Comparison of ENCODE assay signal across 21 cellular contexts in the genomic region with DNA sequence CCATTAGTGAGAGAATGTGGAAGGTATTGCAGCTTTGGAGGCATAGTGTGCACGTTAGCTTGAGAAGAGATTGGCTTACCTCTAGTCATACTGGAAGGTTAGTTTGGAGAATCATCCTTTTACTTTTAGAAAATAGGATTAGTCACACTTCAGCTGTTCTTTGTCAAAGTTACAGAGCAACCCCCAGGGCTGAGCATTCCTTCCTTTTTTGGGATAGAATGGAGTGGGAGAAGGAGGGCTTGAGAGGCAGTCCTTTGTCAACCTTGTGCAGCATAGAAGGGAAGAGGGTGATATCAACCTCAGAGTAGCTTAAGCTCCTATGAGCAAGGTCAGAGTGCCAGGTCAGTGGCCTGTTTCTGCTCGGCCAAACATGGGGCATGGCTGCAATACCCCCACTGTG. TPM values are rescaled to one million over a fixed set of nuclear protein-coding genes. Genes with fewer than 3 reads are reported as not detected.
DNase-seq lines count a peak whose midpoint lies in the region; ATAC-seq and TF ChIP-seq lines count a peak whose summit lies in the region.
"Had no signal": no experiment of that assay in that cellular context is flagged by ENCODE, and none has a peak within 500 bp of the region (broad histone marks: within the 10 kb centered on the region; RNA-seq: fewer than 3 reads in every experiment).

No MANE protein-coding gene starts in this region.

- peak overlapping the region; percentile 24 for H3K4me3 Mint-ChIP-seq in neural progenitor cell
- H3K4me3 Mint-ChIP-seq: B cell; CD4-positive, alpha-beta T cell; CD8-positive, alpha-beta T cell had no signal

- H3K27me3 Mint-ChIP-seq in neural progenitor cell (ENCODE audit: insufficient read depth, low read depth): peaks cover 5% of the 10 kb centered on the region
- H3K27me3 Mint-ChIP-seq: B cell had no signal

- H3K4me1 ChIP-seq in SJCRH30 (peaks cover 27% of the 10 kb centered on the region), neural progenitor cell (peaks cover 20% of the 10 kb centered on the region)
- H3K4me1 ChIP-seq: A549, Caco-2 had no signal

- H3K9me3 ChIP-seq in SJCRH30 (replicated peaks): no peaks in the 10 kb centered on the region
- H3K9me3 ChIP-seq in neural progenitor cell (ENCODE audit: low read depth): no peaks in the 10 kb centered on the region
- H3K9me3 ChIP-seq: A549; BLaER1 treated with 17β-estradiol and CSF1 and Interleukin-3, amounts not matched to agents 10 nM and 100 nM; Caco-2 had no signal

- no peaks in the 10 kb centered on the region for H3K36me3 ChIP-seq in SJCRH30
- H3K36me3 ChIP-seq in neural progenitor cell: no peaks in the 10 kb centered on the region
- H3K36me3 ChIP-seq: BLaER1 treated with 17β-estradiol and CSF1 and Interleukin-3, amounts not matched to agents 10 nM and 100 nM had no signal

- intact Hi-C loops in Right ventricle myocardium superior (cut with DNase I): no loop called here

- ATAC-seq in Right ventricle myocardium superior (ENCODE audit: poor library complexity) (no peak), GM19397 (IDR thresholded peaks at IDR 0.05; ENCODE audit: unreplicated experiment) (no peak)
- ATAC-seq: A549; CD8-positive, alpha-beta T cell; GM12878 had no signal

- H3K27me3 ChIP-seq in SJCRH30 (no peaks in the 10 kb centered on the region), neural progenitor cell (peaks cover 9% of the 10 kb centered on the region)

- H3K4me3 ChIP-seq in SJCRH30 (no peak overlapping the region), neural progenitor cell (no peak overlapping the region)
- H3K4me3 ChIP-seq: A549; BLaER1 treated with 17β-estradiol and CSF1 and Interleukin-3, amounts not matched to agents 10 nM and 100 nM; GM12878 had no signal

- TF ChIP-seq CTCF in neural progenitor cell (IDR thresholded peaks at IDR 0.05): no peak

- no peak overlapping the region for H2AFZ ChIP-seq in neural progenitor cell (replicated peaks)

- H3F3A ChIP-seq in neural progenitor cell (ENCODE audit: low read depth): peaks cover 17% of the 10 kb centered on the region

- H3K79me2 ChIP-seq in neural progenitor cell (ENCODE audit: low read depth): no peaks in the 10 kb centered on the region

- no peak overlapping the region for H3K9ac ChIP-seq in neural progenitor cell
- H3K9ac ChIP-seq: BLaER1 treated with 17β-estradiol and CSF1 and Interleukin-3, amounts not matched to agents 10 nM and 100 nM had no signal

- peak overlapping the region; percentile 56 for H3K4me2 ChIP-seq in neural progenitor cell
- H3K4me2 ChIP-seq: A549; BLaER1 treated with 17β-estradiol and CSF1 and Interleukin-3, amounts not matched to agents 10 nM and 100 nM had no signal

- no peaks in the 10 kb centered on the region for H4K20me1 ChIP-seq in neural progenitor cell (ENCODE audit: low read depth)

- DNase-seq in ELF-1 (ENCODE audit: low read depth, low spot score): peak; percentile 63
- peak; percentile 48 for DNase-seq in NCI-H82 (lab: John Stamatoyannopoulos, UW)
- DNase-seq in SJCRH30: peak in 1 of 2 experiments; percentile 49
- peak; percentile 74 for DNase-seq in neural progenitor cell (ENCODE audit: low spot score)
- DNase-seq in Right ventricle myocardium superior: no peak
- no peak for DNase-seq in activated gamma-delta T cell (lab: John Stamatoyannopoulos, UW)
- no peak for DNase-seq in LoVo (ENCODE audit: low spot score)
- DNase-seq: AML-193; Caco-2; Calu3; CD4-positive, alpha-beta T cell; CD8-positive, alpha-beta T cell; DMS79 treated with DMSO at 0.1 percent for 48 hours; GDM1 had no signal

- H3K9me3 Mint-ChIP-seq in neural progenitor cell: no peaks in the 10 kb centered on the region
- H3K9me3 Mint-ChIP-seq: CD4-positive, alpha-beta T cell; CD8-positive, alpha-beta T cell had no signal

- H3K27ac ChIP-seq in SJCRH30 (peak overlapping the region; percentile 53), neural progenitor cell (no peak overlapping the region)
- H3K27ac ChIP-seq: 22Rv1; A549; BLaER1 treated with 17β-estradiol and CSF1 and Interleukin-3, amounts not matched to agents 10 nM and 100 nM; C4-2B had no signal

- no peaks in the 10 kb centered on the region for H3K36me3 Mint-ChIP-seq in neural progenitor cell
- H3K36me3 Mint-ChIP-seq: CD8-positive, alpha-beta T cell had no signal

- peak overlapping the region; percentile 91 for H3K27ac Mint-ChIP-seq in neural progenitor cell
- H3K27ac Mint-ChIP-seq: B cell; CD4-positive, alpha-beta T cell; CD8-positive, alpha-beta T cell had no signal

- H3K4me1 Mint-ChIP-seq in neural progenitor cell: peaks cover 56% of the 10 kb centered on the region
- H3K4me1 Mint-ChIP-seq: B cell had no signal

RNA-seq across cellular contexts. Expression of a gene that starts 8.6 kb away (rescaled TPM):
- 23.8 and 29.9 TPM in 2 replicates for total RNA-seq in SJCRH30 (2014; rRNA removed; shearing (Covaris generic))
- total RNA-seq in neural progenitor cell (ENCODE audit: low replicate concordance) (2.4 and 3.4 TPM in 2 replicates), Right ventricle myocardium superior (31.1 TPM)

Comparison
In these comparisons a context has a peak if more than half of its experiments do, and no peak if none do; other contexts are left out.
1. DNase-seq: peak in ELF-1 (single experiment), NCI-H82 (single experiment) and neural progenitor cell (single experiment); none in Right ventricle myocardium superior (single experiment), activated gamma-delta T cell (single experiment) and LoVo (single experiment).